23 cellular contexts compared by ENCODE assay signal in genomic region chr7:10924370-10924769, GRCh38.
"Had no signal": no experiment of that assay in that cellular context is flagged by ENCODE, and none has a peak within 500 bp of the region (broad histone marks: within the 10 kb centered on the region; RNA-seq: fewer than 3 reads in every experiment).

No MANE protein-coding gene starts in this region.

- DNase-seq: IMR-90, Kasumi-1, MM.1S, NCI-H1092 treated with DMSO at 0.1 percent for 48 hours, NCI-H1436, NCI-H187, NCI-H2029, NCI-H2081 treated with DMSO at 0.1 percent for 48 hours, NCI-H2171, NCI-H226, NCI-H446, NCI-H510A, NCI-H524 treated with DMSO at 0.1 percent for 48 hours, NCI-H69, NCI-H774, Right ventricle myocardium superior, RPMI8226, SIG-M5 had no signal

- FAIRE-seq: HepG2, RCC 7860 had no signal

- H3K4me1 ChIP-seq: SJSA1 had no signal

- H3K4me3 ChIP-seq: SJSA1, SK-N-MC had no signal

- H3K9me3 ChIP-seq: SJSA1 had no signal

- ATAC-seq: HepG2 had no signal

- H3K4me2 ChIP-seq: KMS-11 had no signal

- H3K9ac ChIP-seq: KMS-11 had no signal

- H3K27me3 ChIP-seq: SJSA1 had no signal

- H3K27ac ChIP-seq: KMS-11, SJSA1, SK-N-MC had no signal

- H3K36me3 ChIP-seq: SJSA1 had no signal
